Comparison of ENCODE assay signal across 29 cellular contexts in genomic region chr2:151305129-151305691, GRCh38.
"Had no signal": no experiment of that assay in that cellular context is flagged by ENCODE, and none has a peak within 500 bp of the region (broad histone marks: within the 10 kb centered on the region; RNA-seq: fewer than 3 reads in every experiment).

No MANE protein-coding gene starts in this region.

- H3K36me3 Mint-ChIP-seq: activated CD4-positive, alpha-beta memory T cell treated with anti-CD3 and anti-CD28 coated beads for 36 hours; activated naive CD4-positive, alpha-beta T cell treated with anti-CD3 and anti-CD28 coated beads, Interleukin-2, amount 50 U/mL, for 72 hours; brain had no signal

- H3K4me2 ChIP-seq: PC-9 had no signal

- H3K27ac ChIP-seq: PC-9, RWPE1 had no signal

- H3K27ac Mint-ChIP-seq: activated CD4-positive, alpha-beta memory T cell treated with anti-CD3 and anti-CD28 coated beads for 36 hours; activated naive CD4-positive, alpha-beta T cell treated with anti-CD3 and anti-CD28 coated beads for 36 hours; activated naive CD4-positive, alpha-beta T cell treated with anti-CD3 and anti-CD28 coated beads, Interleukin-2, amount 50 U/mL, for 72 hours; activated T-helper 1 cell treated with anti-CD3 and anti-CD28 coated beads, Interleukin-12 subunit alpha, Interleukin-12 subunit beta, Interleukin-2, Interleukin-4 antibody, amounts not matched to agents 30 ng/mL and 10 ng/mL and 1 ng/mL, durations not matched to agents 14 hours and 24 hours and 36 hours; brain had no signal

- H3K4me3 Mint-ChIP-seq: activated CD4-positive, alpha-beta memory T cell treated with anti-CD3 and anti-CD28 coated beads for 36 hours; activated naive CD4-positive, alpha-beta T cell treated with anti-CD3 and anti-CD28 coated beads for 36 hours; activated T-cell treated with anti-CD3 and anti-CD28 coated beads, Interleukin-2, amount 50 U/mL, for 4 hours; activated T-helper 1 cell treated with anti-CD3 and anti-CD28 coated beads, Interleukin-12 subunit alpha, Interleukin-12 subunit beta, Interleukin-2, Interleukin-4 antibody, amounts not matched to agents 30 ng/mL and 10 ng/mL and 1 ng/mL, durations not matched to agents 14 hours and 24 hours and 36 hours; brain had no signal

- H3K4me1 Mint-ChIP-seq: brain had no signal

- H3K9me3 Mint-ChIP-seq: activated CD4-positive, alpha-beta memory T cell treated with anti-CD3 and anti-CD28 coated beads for 36 hours; activated naive CD4-positive, alpha-beta T cell treated with anti-CD3 and anti-CD28 coated beads for 36 hours; activated T-cell treated with anti-CD3 and anti-CD28 coated beads, Interleukin-2, amount 50 U/mL, for 4 hours; activated T-helper 1 cell treated with anti-CD3 and anti-CD28 coated beads, Interleukin-12 subunit alpha, Interleukin-12 subunit beta, Interleukin-2, Interleukin-4 antibody, amounts not matched to agents 30 ng/mL and 10 ng/mL and 1 ng/mL, durations not matched to agents 14 hours and 24 hours and 36 hours had no signal

- H3K4me3 ChIP-seq: PC-9 had no signal

- DNase-seq: activated CD4-positive, alpha-beta memory T cell treated with anti-CD3 and anti-CD28 coated beads for 36 hours; activated CD4-positive, alpha-beta T cell treated with anti-CD3 and anti-CD28 coated beads for 4 hours; activated CD4-positive, alpha-beta T cell treated with anti-CD3 and anti-CD28 coated beads, Interleukin-2, amount 50 U/mL, for 1 hour; activated CD8-positive, alpha-beta memory T cell treated with anti-CD3 and anti-CD28 coated beads, Interleukin-2, amount 50 U/mL, for 4 hours; activated gamma-delta T cell treated with Interleukin-2 at 50 U/mL for 16 hours; activated naive CD4-positive, alpha-beta T cell treated with anti-CD3 and anti-CD28 coated beads for 36 hours; activated T-cell treated with anti-CD3 and anti-CD28 coated beads for 4 hours; activated T-cell treated with anti-CD3 and anti-CD28 coated beads, Interleukin-2, amount 50 U/mL, for 4 hours; anterior cingulate cortex; caudate nucleus; cerebellar nuclear complex; Karpas-422; MV-4-11; NCI-H1092; NCI-H1436 treated with DMSO at 0.1 percent for 48 hours; NCI-H1694 treated with DMSO at 0.1 percent for 48 hours; NCI-H2029; NCI-H345; NCI-H526; NCI-H748 treated with DMSO at 0.1 percent for 48 hours; NK-92 treated with Interleukin-12 subunit alpha and Interleukin-12 subunit beta, amount 100 ng/mL, for 24 hours; PC-9; SIG-M5; T1000 had no signal

- ATAC-seq: activated naive CD4-positive, alpha-beta T cell treated with anti-CD3 and anti-CD28 coated beads, Interleukin-2, amount 50 U/mL, for 72 hours; activated T-cell treated with anti-CD3 and anti-CD28 coated beads, Interleukin-2, amount 50 U/mL, for 4 hours; Right ventricle myocardium inferior had no signal
